Comparison of ENCODE assay signal across 14 cellular contexts in genomic region chr10:83045731-83046130, GRCh38.
A peak's percentile ranks its signal among the peaks of the same experiment; 100 is the strongest.
DNase-seq lines count a peak whose midpoint lies in the region; ATAC-seq and TF ChIP-seq lines count a peak whose summit lies in the region.
"Had no signal": no experiment of that assay in that cellular context is flagged by ENCODE, and none has a peak within 500 bp of the region (broad histone marks: within the 10 kb centered on the region; RNA-seq: fewer than 3 reads in every experiment).

No MANE protein-coding gene starts in this region.

- no peak for TF ChIP-seq POLR2A in prostate gland (IDR thresholded peaks at IDR 0.05)

- TF ChIP-seq CTCF in prostate gland (IDR thresholded peaks at IDR 0.05), result no peak

- ATAC-seq in GM21786 (IDR thresholded peaks at IDR 0.05; ENCODE audit: unreplicated experiment), result no peak

- H3K4me3 ChIP-seq in prostate gland, result no peak overlapping the region
- H3K4me3 ChIP-seq: HAP-1 had no signal

- WGBS in prostate gland, result 80% methylated on average over 4 of the region's 4 CpGs

- DNase-seq in H4 (ENCODE audit: low spot score) (peak; percentile 38), SK-MEL-5 (ENCODE audit: low read depth, low spot score) (peak; percentile 8), foreskin melanocyte (peak; percentile 58), T-helper 1 cell (no peak), prostate gland (ENCODE audit: low spot score) (no peak)
- DNase-seq: C1 segment of cervical spinal cord; Caco-2; CD4-positive, alpha-beta memory T cell; DMS153; DMS79 treated with DMSO at 0.1 percent for 48 hours; GF-D8; HFFc6 had no signal

- H3K4me1 ChIP-seq in prostate gland (replicated peaks), result no peaks in the 10 kb centered on the region
- H3K4me1 ChIP-seq: Caco-2, HAP-1 had no signal

- H3K9me3 ChIP-seq in prostate gland, result no peaks in the 10 kb centered on the region
- H3K9me3 ChIP-seq: Caco-2, HAP-1 had no signal

- intact Hi-C loops in prostate gland (cut with DNase I), result no loop called here

- H3K27ac ChIP-seq in prostate gland, result no peak overlapping the region

- no peaks in the 10 kb centered on the region for H3K36me3 ChIP-seq in prostate gland
- H3K36me3 ChIP-seq: HAP-1 had no signal

- no peaks in the 10 kb centered on the region for H3K27me3 ChIP-seq in prostate gland (replicated peaks; ENCODE audit: insufficient read depth)

- in situ Hi-C loops in SK-MEL-5 (cut with HindIII; ENCODE audit: low pct_unique_long_range_greater_than_20kb, low sequenced_read_pairs), result no loop called here

Comparison
In these comparisons a context has a peak if more than half of its experiments do, and no peak if none do; other contexts are left out.
1. DNase-seq: peak in H4 (single experiment), SK-MEL-5 (single experiment) and foreskin melanocyte (single experiment); none in T-helper 1 cell (0 of 5) and prostate gland (single experiment).